In the genomic region with DNA sequence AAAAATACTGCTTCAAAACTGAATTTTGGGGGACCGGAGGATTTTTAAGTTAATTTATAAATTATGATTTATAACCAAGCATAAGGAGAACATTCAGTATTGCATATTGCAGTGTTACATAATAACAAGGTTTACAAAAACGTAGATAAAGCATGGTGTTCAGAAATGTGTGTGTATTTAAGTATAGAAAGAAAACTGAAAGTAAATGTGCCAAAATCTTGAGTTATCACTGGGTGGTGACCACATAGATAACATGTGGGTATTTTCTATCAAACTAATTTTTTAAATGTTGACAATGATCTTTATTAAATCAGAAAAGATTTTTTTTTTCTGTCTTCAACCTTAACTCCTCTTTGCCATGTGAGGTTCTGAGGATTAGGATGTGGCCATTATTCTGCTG, we compare ENCODE assay signal across 25 cellular contexts. TPM values are rescaled to one million over a fixed set of nuclear protein-coding genes. Genes with fewer than 3 reads are reported as not detected.
"Had no signal": no experiment of that assay in that cellular context is flagged by ENCODE, and none has a peak within 500 bp of the region (broad histone marks: within the 10 kb centered on the region; RNA-seq: fewer than 3 reads in every experiment).

No MANE protein-coding gene starts in this region.

- H3K4me3 ChIP-seq: Peyer's patch, SJSA1 had no signal

- H3K4me1 Mint-ChIP-seq: WTC11 had no signal

- DNase-seq: activated CD4-positive, alpha-beta T cell treated with anti-CD3 and anti-CD28 coated beads for 48 hours; activated CD4-positive, alpha-beta T cell treated with anti-CD3 and anti-CD28 coated beads, Interleukin-2, amount 50 U/mL, for 4 hours; activated CD4-positive, CD25-positive, alpha-beta regulatory T cell treated with anti-CD3 and anti-CD28 coated beads, Interleukin-2, amount 50 U/mL, for 72 hours; activated CD8-positive, alpha-beta T cell treated with anti-CD3 and anti-CD28 coated beads, Interleukin-2, amount 10 ng/mL, durations not matched to agents 7 days and 5 days; activated effector memory CD4-positive, alpha-beta T cell treated with anti-CD3 and anti-CD28 coated beads, Interleukin-2, amount 50 U/mL, for 16 hours; activated naive CD4-positive, alpha-beta T cell treated with Interleukin-2 at 50 U/mL for 16 hours; activated T-cell treated with anti-CD3 and anti-CD28 coated beads, Interleukin-2, amount 50 U/mL, for 4 hours; anterior cingulate cortex; KG1; NCI-H1092; NCI-H1436; NCI-H1694 treated with DMSO at 0.1 percent for 48 hours; NCI-H2029 treated with DMSO at 0.1 percent for 48 hours; NCI-H345; NCI-H510A; NCI-H69; NK-92 treated with Interleukin-12 subunit alpha and Interleukin-12 subunit beta, amount 100 ng/mL, for 24 hours; Peyer's patch; Right ventricle myocardium superior; T-helper 9 cell had no signal

- ATAC-seq: activated CD8-positive, alpha-beta T cell treated with anti-CD3 and anti-CD28 coated beads, Interleukin-2, amount 10 ng/mL, durations not matched to agents 7 days and 5 days; activated naive CD4-positive, alpha-beta T cell treated with anti-CD3 and anti-CD28 coated beads, Interleukin-2, amount 50 U/mL, for 72 hours; activated T-cell treated with anti-CD3 and anti-CD28 coated beads, Interleukin-2, amount 50 U/mL, for 4 hours; WTC11 had no signal

- H3K9me3 ChIP-seq: Peyer's patch, SJSA1 had no signal

- H3K27me3 ChIP-seq: Peyer's patch, SJSA1 had no signal

- H3K27ac Mint-ChIP-seq: activated CD8-positive, alpha-beta T cell treated with anti-CD3 and anti-CD28 coated beads, Interleukin-2, amount 10 ng/mL, durations not matched to agents 7 days and 5 days; WTC11 had no signal

- H3K4me1 ChIP-seq: Peyer's patch, SJSA1 had no signal

- H3K27ac ChIP-seq: Peyer's patch, RWPE1, SJSA1 had no signal

- H3K9me3 Mint-ChIP-seq: activated naive CD4-positive, alpha-beta T cell treated with anti-CD3 and anti-CD28 coated beads, Interleukin-2, amount 50 U/mL, for 72 hours; activated T-cell treated with anti-CD3 and anti-CD28 coated beads, Interleukin-2, amount 50 U/mL, for 4 hours; T-helper 1 cell treated with Interleukin-12 subunit alpha and Interleukin-12 subunit beta and Interleukin-4 antibody, amounts not matched to agents 30 μg/mL and 1 μg/mL, for 36 hours; WTC11 had no signal

- H3K4me3 Mint-ChIP-seq: activated CD8-positive, alpha-beta T cell treated with anti-CD3 and anti-CD28 coated beads, Interleukin-2, amount 10 ng/mL, durations not matched to agents 7 days and 5 days; activated T-cell treated with anti-CD3 and anti-CD28 coated beads, Interleukin-2, amount 50 U/mL, for 4 hours; T-helper 1 cell treated with Interleukin-12 subunit alpha and Interleukin-12 subunit beta and Interleukin-4 antibody, amounts not matched to agents 30 μg/mL and 1 μg/mL, for 36 hours; WTC11 had no signal

RNA-seq across cellular contexts. Expression of a gene that starts 46.5 kb away (rescaled TPM):
- total RNA-seq: activated CD8-positive, alpha-beta T cell treated with anti-CD3 and anti-CD28 coated beads, Interleukin-2, amount 10 ng/mL, durations not matched to agents 7 days and 5 days had no signal
